19 cellular contexts compared by ENCODE assay signal in genomic region chr1:158075078-158075477, GRCh38.
DNase-seq lines count a peak whose midpoint lies in the region; ATAC-seq and TF ChIP-seq lines count a peak whose summit lies in the region.
"Had no signal": no experiment of that assay in that cellular context is flagged by ENCODE, and none has a peak within 500 bp of the region (broad histone marks: within the 10 kb centered on the region; RNA-seq: fewer than 3 reads in every experiment).

No MANE protein-coding gene starts in this region.

- no peak overlapping the region for H2BK5ac ChIP-seq in neuronal stem cell (ENCODE audit: low read length)

- no peak overlapping the region for H2AK5ac ChIP-seq in neuronal stem cell (ENCODE audit: low read depth, low read length)

- H3K27ac Mint-ChIP-seq in brain, result peak overlapping the region in 4 of 5 experiments; percentile 39 to 85 (median 81)
- H3K27ac Mint-ChIP-seq: CD4-positive, alpha-beta memory T cell had no signal

- H3K4me2 ChIP-seq in neuronal stem cell (ENCODE audit: insufficient read depth, low read length, poor library complexity, severe bottlenecking), result no peak overlapping the region
- H3K4me2 ChIP-seq: BLaER1, GM23338, KMS-11 had no signal

- peak; percentile 77 for DNase-seq in COR-L47 (lab: John Stamatoyannopoulos, UW)
- DNase-seq in NCI-H1105 (lab: John Stamatoyannopoulos, UW), result peak; percentile 18
- no peak for DNase-seq in neuronal stem cell (ENCODE audit: low spot score)
- DNase-seq in cerebellar nuclear complex (lab: John Stamatoyannopoulos, UW), result no peak
- no peak for DNase-seq in NCI-H1694 (lab: John Stamatoyannopoulos, UW)
- no peak for DNase-seq in activated gamma-delta T cell (lab: John Stamatoyannopoulos, UW)
- DNase-seq: CD4-positive, alpha-beta memory T cell; DMS53; EL; NCI-H2081 treated with DMSO at 0.1 percent for 48 hours; NCI-H446 treated with DMSO at 0.1 percent for 48 hours; Peyer's patch; Right ventricle myocardium superior had no signal

- H3K4ac ChIP-seq in neuronal stem cell (ENCODE audit: low read length), result no peak overlapping the region

- H3K4me3 ChIP-seq in neuronal stem cell (ENCODE audit: low read length in 2 of 2), result no peak overlapping the region
- H3K4me3 ChIP-seq: BLaER1, GM12878, GM23338, Peyer's patch had no signal

- H3K9ac ChIP-seq in neuronal stem cell (ENCODE audit: low read depth, low read length, poor library complexity), result no peak overlapping the region
- H3K9ac ChIP-seq: BLaER1, KMS-11 had no signal

- no peak overlapping the region for H2BK12ac ChIP-seq in neuronal stem cell (ENCODE audit: low read length)

- peaks cover 14 to 55% of the 10 kb centered on the region in 2 donors for H3K4me1 ChIP-seq in neuronal stem cell (ENCODE audit: control insufficient read depth in 2 of 2, insufficient read depth in 1 of 2, low read depth in 1 of 2, low read length in 2 of 2)
- H3K4me1 ChIP-seq: Peyer's patch had no signal

- H3K4me1 Mint-ChIP-seq in brain, result peaks cover 94% of the 10 kb centered on the region
- H3K4me1 Mint-ChIP-seq: CD4-positive, alpha-beta memory T cell had no signal

- H2BK15ac ChIP-seq in neuronal stem cell (ENCODE audit: low read length), result no peak overlapping the region

- no peaks in the 10 kb centered on the region for H3K9me3 ChIP-seq in neuronal stem cell (replicated peaks in 1 of 2; ENCODE audit: control insufficient read depth in 2 of 2, insufficient read depth in 1 of 2, low read depth in 1 of 2, low read length in 2 of 2)
- H3K9me3 ChIP-seq: BLaER1, Peyer's patch had no signal

- H3K27me3 ChIP-seq in neuronal stem cell (ENCODE audit: control insufficient read depth in 3 of 3, insufficient read depth in 3 of 3, low read depth in 1 of 3, low read length in 3 of 3), result no peaks in the 10 kb centered on the region
- H3K27me3 ChIP-seq: BLaER1, Peyer's patch had no signal

- H2AFZ ChIP-seq in neuronal stem cell (ENCODE audit: low read length), result no peak overlapping the region
- H2AFZ ChIP-seq: GM23338 had no signal

- peaks cover 9 to 59% of the 10 kb centered on the region in 2 donors for H3K36me3 ChIP-seq in neuronal stem cell (replicated peaks in 1 of 2; ENCODE audit: control insufficient read depth in 2 of 2, insufficient read depth in 2 of 2, low read length in 2 of 2)

- no peaks in the 10 kb centered on the region for H3K27me3 Mint-ChIP-seq in brain

- H3K23ac ChIP-seq in neuronal stem cell (ENCODE audit: low read depth, low read length, poor library complexity), result no peak overlapping the region

- H3K27ac ChIP-seq in neuronal stem cell (replicated peaks; ENCODE audit: low read length), result no peak overlapping the region
- H3K27ac ChIP-seq: BLaER1, KMS-11, Peyer's patch had no signal

- H3K9me3 Mint-ChIP-seq in brain, result no peaks in the 10 kb centered on the region
- H3K9me3 Mint-ChIP-seq: GM23338 had no signal

- H3K36me3 Mint-ChIP-seq in brain, result peaks cover 10% of the 10 kb centered on the region
- H3K36me3 Mint-ChIP-seq: CD4-positive, alpha-beta memory T cell had no signal

- no peak for TF ChIP-seq CTCF in brain (conservative IDR thresholded peaks at IDR 0.05)

- H3K79me1 ChIP-seq in neuronal stem cell (ENCODE audit: low read depth, low read length), result peaks cover 15% of the 10 kb centered on the region

- no peak overlapping the region for H4K8ac ChIP-seq in neuronal stem cell (ENCODE audit: low read depth, low read length)

- peak overlapping the region; percentile 38 for H3K18ac ChIP-seq in neuronal stem cell (ENCODE audit: low read length)

- ATAC-seq in GM18519 (IDR thresholded peaks at IDR 0.05; ENCODE audit: low FRiP score, unreplicated experiment), result no peak
- ATAC-seq: GM12878, GM23338 had no signal

- no peak overlapping the region for H2BK120ac ChIP-seq in neuronal stem cell (ENCODE audit: low read depth, low read length)

- H4K91ac ChIP-seq in neuronal stem cell (ENCODE audit: low read depth, low read length, poor library complexity), result no peak overlapping the region

- H3K4me3 Mint-ChIP-seq in brain, result no peak overlapping the region
- H3K4me3 Mint-ChIP-seq: CD4-positive, alpha-beta memory T cell; GM23338 had no signal

- no CpG with 5 or more reads among the region's 9 CpGs for WGBS in neuronal stem cell (ENCODE audit: extremely low coverage in 2 of 2, insufficient read length in 2 of 2, insufficient replicate concordance in 1 of 2), 2 donors

- H3K14ac ChIP-seq in neuronal stem cell (ENCODE audit: low read length), result no peak overlapping the region

Comparison
In these comparisons a context has a peak if more than half of its experiments do, and no peak if none do; other contexts are left out.
1. DNase-seq: peak in COR-L47 (single experiment) and NCI-H1105 (single experiment); none in neuronal stem cell (single experiment), cerebellar nuclear complex (0 of 2), NCI-H1694 (single experiment) and activated gamma-delta T cell (single experiment).